Comparison of ENCODE assay signal across 22 cellular contexts in the genomic region with DNA sequence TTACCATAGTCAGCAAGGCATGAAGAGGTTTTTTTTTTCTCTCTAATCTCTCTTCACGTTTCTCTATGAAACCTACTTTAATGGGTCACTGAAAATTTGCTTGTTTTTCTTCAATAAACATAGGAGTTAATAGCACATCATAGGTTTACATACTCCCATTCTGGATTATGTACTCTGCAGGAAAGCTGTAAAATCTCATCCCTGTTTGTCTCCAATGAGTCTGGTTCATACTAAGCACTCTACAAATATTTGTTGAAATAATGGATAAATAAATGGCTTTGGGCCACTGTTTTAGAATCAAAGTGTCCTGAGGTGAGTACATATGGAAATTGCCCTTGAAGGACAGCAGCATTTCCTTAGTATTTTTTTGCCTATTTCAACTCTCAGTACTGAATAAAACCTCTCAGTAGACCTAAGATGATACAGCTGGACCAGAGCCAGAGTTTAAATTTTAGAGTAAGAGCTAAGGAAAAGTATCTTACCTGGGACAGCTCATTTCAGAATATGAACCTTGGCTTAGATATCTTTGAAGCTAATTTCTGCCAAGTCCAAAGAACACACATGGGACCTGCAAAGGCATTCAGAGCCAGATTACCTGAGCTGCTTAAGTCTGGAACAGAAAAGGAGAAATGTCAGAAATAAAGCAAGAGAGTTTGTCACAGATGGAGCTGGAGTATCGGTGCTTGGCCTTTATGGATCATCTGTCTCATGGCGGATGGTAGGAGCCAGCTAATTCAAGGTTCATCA. TPM values are rescaled to one million over a fixed set of nuclear protein-coding genes. Genes with fewer than 3 reads are reported as not detected.
"Had no signal": no experiment of that assay in that cellular context is flagged by ENCODE, and none has a peak within 500 bp of the region (broad histone marks: within the 10 kb centered on the region; RNA-seq: fewer than 3 reads in every experiment).

No MANE protein-coding gene starts in this region.

- H3K27me3 ChIP-seq: foreskin keratinocyte had no signal

- H3K27ac ChIP-seq: esophagus muscularis mucosa, foreskin keratinocyte, heart right ventricle, left ventricle myocardium inferior, spleen, suprapubic skin, tibial artery, upper lobe of right lung had no signal

- H3K4me3 ChIP-seq: esophagus muscularis mucosa, heart right ventricle, left ventricle myocardium inferior, lung, mucosa of descending colon, spleen, suprapubic skin, tibial artery, upper lobe of right lung had no signal

- H3K4me1 ChIP-seq: foreskin keratinocyte had no signal

- FAIRE-seq: bronchial epithelial cell, colon had no signal

- H3K36me3 ChIP-seq: esophagus muscularis mucosa, heart right ventricle, left ventricle myocardium inferior, spleen, suprapubic skin, tibial artery, upper lobe of right lung had no signal

- DNase-seq: activated CD4-positive, alpha-beta T cell treated with anti-CD3 and anti-CD28 coated beads for 4 hours; activated CD4-positive, alpha-beta T cell treated with anti-CD3 and anti-CD28 coated beads, Interleukin-2, amount 50 U/mL, for 4 hours; activated naive CD4-positive, alpha-beta T cell treated with Interleukin-2 at 50 U/mL for 16 hours; activated T-cell treated with anti-CD3 and anti-CD28 coated beads for 4 hours; activated T-cell treated with anti-CD3 and anti-CD28 coated beads, Interleukin-2, amount 50 U/mL, for 72 hours; anterior cingulate cortex; dermis blood vessel endothelial cell; effector CD4-positive, alpha-beta T cell; foreskin keratinocyte; heart right ventricle; left ventricle myocardium inferior; mucosa of descending colon; right cardiac atrium; spleen; stimulated activated naive CD4-positive, alpha-beta T cell; tibial artery; upper lobe of right lung had no signal

- H3K9me3 ChIP-seq: esophagus muscularis mucosa, heart right ventricle, left ventricle myocardium inferior, mucosa of descending colon, spleen, suprapubic skin, tibial artery, upper lobe of right lung had no signal

RNA-seq across cellular contexts. Expression of a gene that starts 34.4 kb away (rescaled TPM):
- polyA plus RNA-seq: foreskin keratinocyte had no signal

RNA-seq across cellular contexts. Expression of a gene that starts 40.6 kb away (rescaled TPM):
- polyA plus RNA-seq: foreskin keratinocyte, right cardiac atrium had no signal
